8 cellular contexts compared by ENCODE assay signal in the genomic region with DNA sequence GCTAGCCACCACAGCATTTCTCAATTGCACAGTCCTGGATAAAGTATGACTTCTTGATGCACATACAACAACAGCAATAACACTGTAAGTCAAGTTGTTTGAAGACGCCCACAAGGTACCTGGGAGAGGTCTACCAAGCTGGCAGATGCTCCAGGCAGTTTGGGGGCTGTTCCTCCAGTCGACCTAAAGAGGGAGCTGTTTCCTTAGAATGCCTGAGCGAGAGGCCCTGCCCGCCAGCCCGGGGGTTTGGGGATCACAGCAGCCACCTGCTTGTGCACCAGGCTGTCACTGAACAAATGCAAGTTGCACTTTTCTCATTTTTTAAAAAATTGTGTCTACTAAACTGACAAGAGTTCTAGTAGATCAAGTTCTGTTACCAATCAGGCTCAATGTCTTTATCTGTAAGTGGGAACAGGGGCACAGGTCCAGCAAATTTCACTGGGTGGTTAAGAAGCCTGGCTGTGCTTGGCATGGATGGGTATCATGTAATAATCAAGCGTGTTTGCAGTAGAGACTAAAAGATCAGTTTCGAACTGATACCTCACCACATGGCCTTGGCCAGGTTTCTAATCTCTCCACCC.
DNase-seq lines count a peak whose midpoint lies in the region; ATAC-seq and TF ChIP-seq lines count a peak whose summit lies in the region.

No MANE protein-coding gene starts in this region.

- CTCF ChIA-PET in activated CD8-positive, alpha-beta memory T cell treated with anti-CD3 and anti-CD28 coated beads, Interleukin-2, amount 10 ng/mL, durations not matched to agents 7 days and 5 days (lab: Charles Lee): interaction anchor here (0.6 to 4.8 kb wide), 32 partner anchors 9 to 1108 kb away, joined by 3 to 104 read pairs (median 4); a partner anchor contains a TSS

- ATAC-seq in GM18505 (IDR thresholded peaks at IDR 0.05; ENCODE audit: unreplicated experiment): peak; percentile 74
- ATAC-seq in HG02943 (IDR thresholded peaks at IDR 0.05; ENCODE audit: low read depth, unreplicated experiment): peak; percentile 82
- peak; percentile 49 for ATAC-seq in activated CD8-positive, alpha-beta memory T cell treated with anti-CD3 and anti-CD28 coated beads, Interleukin-2, amount 10 ng/mL, durations not matched to agents 7 days and 5 days

- TF ChIP-seq CTCF in nephron (IDR thresholded peaks at IDR 0.05; ENCODE audit: unreplicated experiment in 3 of 3): peak; percentile 73 to 89 (median 89)

- no peak overlapping the region for H3K4me3 Mint-ChIP-seq in activated CD8-positive, alpha-beta memory T cell treated with anti-CD3 and anti-CD28 coated beads, Interleukin-2, amount 10 ng/mL, durations not matched to agents 7 days and 5 days
- peak overlapping the region in 1 of 3 experiments; percentile 7 for H3K4me3 Mint-ChIP-seq in nephron

- no peaks in the 10 kb centered on the region for H3K9me3 Mint-ChIP-seq in activated CD8-positive, alpha-beta memory T cell treated with anti-CD3 and anti-CD28 coated beads, Interleukin-2, amount 10 ng/mL, durations not matched to agents 7 days and 5 days (ENCODE audit: low read depth)
- peaks cover 2% of the 10 kb centered on the region for H3K9me3 Mint-ChIP-seq in nephron

- H3K27me3 Mint-ChIP-seq in activated CD8-positive, alpha-beta memory T cell treated with anti-CD3 and anti-CD28 coated beads, Interleukin-2, amount 10 ng/mL, durations not matched to agents 7 days and 5 days: peaks cover 33% of the 10 kb centered on the region
- H3K27me3 Mint-ChIP-seq in nephron (ENCODE audit: low read depth): peaks cover 3% of the 10 kb centered on the region

- TF ChIP-seq POLR2A in GM18505 (IDR thresholded peaks at IDR 0.05; ENCODE audit: borderline replicate concordance, extremely low read depth, insufficient read depth, insufficient read length): no peak
- no peak for TF ChIP-seq POLR2A in erythroblast (IDR thresholded peaks at IDR 0.05; ENCODE audit: low read length)

- DNase-seq in A172 (ENCODE audit: low spot score): peak; percentile 65
- peak; percentile 59 for DNase-seq in NCI-H69 (lab: John Stamatoyannopoulos, UW)
- peak; percentile 76 for DNase-seq in activated CD8-positive, alpha-beta memory T cell treated with anti-CD3 and anti-CD28 coated beads, Interleukin-2, amount 10 ng/mL, durations not matched to agents 7 days and 5 days
- peak; percentile 16 to 41 for DNase-seq in erythroblast (lab: John Stamatoyannopoulos, UW)
- DNase-seq in superior temporal gyrus (ENCODE audit: extremely low spot score): peak; percentile 69

- peaks cover 2% of the 10 kb centered on the region for H3K36me3 Mint-ChIP-seq in activated CD8-positive, alpha-beta memory T cell treated with anti-CD3 and anti-CD28 coated beads, Interleukin-2, amount 10 ng/mL, durations not matched to agents 7 days and 5 days
- no peaks in the 10 kb centered on the region for H3K36me3 Mint-ChIP-seq in nephron (ENCODE audit: low read depth)

- H3K4me1 Mint-ChIP-seq in activated CD8-positive, alpha-beta memory T cell treated with anti-CD3 and anti-CD28 coated beads, Interleukin-2, amount 10 ng/mL, durations not matched to agents 7 days and 5 days: peaks cover 28% of the 10 kb centered on the region
- H3K4me1 Mint-ChIP-seq in nephron: peaks cover 15% of the 10 kb centered on the region

- no peak overlapping the region for H3K27ac Mint-ChIP-seq in activated CD8-positive, alpha-beta memory T cell treated with anti-CD3 and anti-CD28 coated beads, Interleukin-2, amount 10 ng/mL, durations not matched to agents 7 days and 5 days
- no peak overlapping the region for H3K27ac Mint-ChIP-seq in nephron

Comparison
In these comparisons a context has a peak if more than half of its experiments do, and no peak if none do; other contexts are left out.
1. Peak in every context shown above with its lines: DNase-seq and ATAC-seq.